21 cellular contexts compared by ENCODE assay signal in the genomic region with DNA sequence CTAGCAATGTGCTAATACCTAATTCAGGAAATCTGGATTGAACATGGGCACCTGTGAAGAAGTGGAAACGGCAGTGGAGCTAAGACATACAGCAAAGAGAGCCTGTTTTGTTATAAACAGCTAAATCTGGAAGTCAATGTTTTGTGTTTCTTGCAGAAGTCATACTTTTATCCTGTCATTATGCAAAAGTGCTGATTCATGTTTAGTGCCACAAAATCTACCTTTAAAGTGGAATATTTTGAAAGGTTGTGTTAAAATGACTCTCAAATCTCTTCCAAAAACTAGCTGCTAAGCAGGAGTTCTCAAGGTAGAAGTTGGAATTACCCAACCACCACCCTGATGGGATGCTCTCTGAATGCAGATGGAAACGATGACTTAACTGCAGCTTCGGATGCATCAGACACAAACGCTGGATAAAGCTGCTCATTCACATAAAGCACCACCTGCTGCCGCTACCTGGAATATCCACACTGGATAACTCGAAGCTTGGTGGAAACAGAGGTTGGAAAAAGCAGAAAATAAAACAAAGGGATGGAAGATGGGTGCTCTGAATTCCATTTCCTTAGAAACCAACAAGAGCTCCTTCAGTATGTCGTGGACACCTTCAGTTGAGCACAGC.
DNase-seq lines count a peak whose midpoint lies in the region; ATAC-seq and TF ChIP-seq lines count a peak whose summit lies in the region.
"Had no signal": no experiment of that assay in that cellular context is flagged by ENCODE, and none has a peak within 500 bp of the region (broad histone marks: within the 10 kb centered on the region; RNA-seq: fewer than 3 reads in every experiment).

No MANE protein-coding gene starts in this region.

- H3K27me3 ChIP-seq in neural progenitor cell = no peaks in the 10 kb centered on the region
- H3K27me3 ChIP-seq: hepatocyte had no signal

- H3K9ac ChIP-seq in neural progenitor cell = no peak overlapping the region

- H3K79me2 ChIP-seq in neural progenitor cell (ENCODE audit: low read depth) = no peaks in the 10 kb centered on the region
- H3K79me2 ChIP-seq: hepatocyte had no signal

- DNase-seq in DMS53 (lab: John Stamatoyannopoulos, UW) (peak; percentile 41), DMS53 treated with DMSO at 0.1 percent for 48 hours (lab: John Stamatoyannopoulos, UW; ENCODE audit: unreplicated experiment) (no peak), NCI-H69 (lab: John Stamatoyannopoulos, UW) (peak; percentile 25), fibroblast of mammary gland (ENCODE audit: low read depth) (no peak), neural progenitor cell (ENCODE audit: low spot score) (peak; percentile 25)
- DNase-seq in stimulated activated CD4-positive, alpha-beta T cell treated with anti-CD3 and anti-CD28 coated beads, Interleukin-2, amount 100 ng/mL, for 24 hours = no peak
- no peak for DNase-seq in activated naive CD8-positive, alpha-beta T cell treated with anti-CD3 and anti-CD28 coated beads, Interleukin-2, amount 50 U/mL, for 24 hours
- DNase-seq in stimulated activated CD4-positive, alpha-beta T cell treated with anti-CD3 and anti-CD28 coated beads, Interleukin-4, amount 100 ng/mL, for 1 hour = no peak
- DNase-seq: 8988T; activated CD8-positive, alpha-beta T cell treated with anti-CD3 and anti-CD28 coated beads, Interleukin-2, amount 10 ng/mL, durations not matched to agents 7 days and 5 days; activated T-cell treated with anti-CD3 and anti-CD28 coated beads, Interleukin-2, amount 50 U/mL, for 4 hours; BE2C; GDM1; kidney glomerular epithelial cell; NCI-H2029; NCI-H524; retina had no signal

- H3K9me3 Mint-ChIP-seq in neural progenitor cell = no peaks in the 10 kb centered on the region
- H3K9me3 Mint-ChIP-seq in activated naive CD8-positive, alpha-beta T cell treated with anti-CD3 and anti-CD28 coated beads, Interleukin-2, amount 50 U/mL, for 24 hours = no peaks in the 10 kb centered on the region
- H3K9me3 Mint-ChIP-seq: activated naive CD4-positive, alpha-beta T cell treated with anti-CD3 and anti-CD28 coated beads, Interleukin-2, amount 50 U/mL, for 24 hours; activated T-cell treated with anti-CD3 and anti-CD28 coated beads, Interleukin-2, amount 50 U/mL, for 4 hours had no signal

- no peak overlapping the region for H3K27ac Mint-ChIP-seq in neural progenitor cell
- no peak overlapping the region for H3K27ac Mint-ChIP-seq in activated naive CD8-positive, alpha-beta T cell treated with anti-CD3 and anti-CD28 coated beads, Interleukin-2, amount 50 U/mL, for 24 hours
- H3K27ac Mint-ChIP-seq: activated CD8-positive, alpha-beta T cell treated with anti-CD3 and anti-CD28 coated beads, Interleukin-2, amount 10 ng/mL, durations not matched to agents 7 days and 5 days; activated naive CD4-positive, alpha-beta T cell treated with anti-CD3 and anti-CD28 coated beads, Interleukin-2, amount 50 U/mL, for 24 hours had no signal

- H3K27me3 Mint-ChIP-seq in neural progenitor cell (ENCODE audit: insufficient read depth, low read depth) = peaks cover 10% of the 10 kb centered on the region
- peaks cover 57% of the 10 kb centered on the region for H3K27me3 Mint-ChIP-seq in activated naive CD8-positive, alpha-beta T cell treated with anti-CD3 and anti-CD28 coated beads, Interleukin-2, amount 50 U/mL, for 24 hours

- peak; percentile 19 for TF ChIP-seq CTCF in fibroblast of mammary gland (conservative IDR thresholded peaks at IDR 0.05; ENCODE audit: control insufficient read depth, insufficient read depth, low read depth, low read length)
- peak; percentile 20 for TF ChIP-seq CTCF in neural progenitor cell (IDR thresholded peaks at IDR 0.05)

- H3K4me2 ChIP-seq in neural progenitor cell = no peak overlapping the region
- H3K4me2 ChIP-seq: hepatocyte had no signal

- H2AFZ ChIP-seq in neural progenitor cell (replicated peaks) = no peak overlapping the region
- H2AFZ ChIP-seq: hepatocyte had no signal

- peaks cover 32% of the 10 kb centered on the region for H3K4me1 Mint-ChIP-seq in neural progenitor cell
- peaks cover 18% of the 10 kb centered on the region for H3K4me1 Mint-ChIP-seq in activated naive CD8-positive, alpha-beta T cell treated with anti-CD3 and anti-CD28 coated beads, Interleukin-2, amount 50 U/mL, for 24 hours
- H3K4me1 Mint-ChIP-seq: IgD-negative memory B cell had no signal

- H3K27ac ChIP-seq in neural progenitor cell = no peak overlapping the region
- H3K27ac ChIP-seq: hepatocyte, HL-60 had no signal

- H3K36me3 ChIP-seq in neural progenitor cell = no peaks in the 10 kb centered on the region
- H3K36me3 ChIP-seq: BE2C had no signal

- H3K36me3 Mint-ChIP-seq in neural progenitor cell = no peaks in the 10 kb centered on the region
- H3K36me3 Mint-ChIP-seq in activated naive CD8-positive, alpha-beta T cell treated with anti-CD3 and anti-CD28 coated beads, Interleukin-2, amount 50 U/mL, for 24 hours (ENCODE audit: low read depth) = no peaks in the 10 kb centered on the region
- H3K36me3 Mint-ChIP-seq: activated naive CD4-positive, alpha-beta T cell treated with anti-CD3 and anti-CD28 coated beads, Interleukin-2, amount 50 U/mL, for 24 hours; IgD-negative memory B cell had no signal

- no peak for ATAC-seq in activated naive CD8-positive, alpha-beta T cell treated with anti-CD3 and anti-CD28 coated beads, Interleukin-2, amount 50 U/mL, for 24 hours
- ATAC-seq: activated CD8-positive, alpha-beta T cell treated with anti-CD3 and anti-CD28 coated beads, Interleukin-2, amount 10 ng/mL, durations not matched to agents 7 days and 5 days; activated T-cell treated with anti-CD3 and anti-CD28 coated beads, Interleukin-2, amount 50 U/mL, for 4 hours had no signal

- H3K9me3 ChIP-seq in neural progenitor cell (ENCODE audit: low read depth) = no peaks in the 10 kb centered on the region
- H3K9me3 ChIP-seq: BE2C had no signal

- H4K20me1 ChIP-seq in neural progenitor cell (ENCODE audit: low read depth) = no peaks in the 10 kb centered on the region

- H3F3A ChIP-seq in neural progenitor cell (ENCODE audit: low read depth) = no peaks in the 10 kb centered on the region

- no peak overlapping the region for H3K4me3 Mint-ChIP-seq in neural progenitor cell
- H3K4me3 Mint-ChIP-seq in activated naive CD8-positive, alpha-beta T cell treated with anti-CD3 and anti-CD28 coated beads, Interleukin-2, amount 50 U/mL, for 24 hours = no peak overlapping the region
- H3K4me3 Mint-ChIP-seq: activated CD8-positive, alpha-beta T cell treated with anti-CD3 and anti-CD28 coated beads, Interleukin-2, amount 10 ng/mL, durations not matched to agents 7 days and 5 days; activated naive CD4-positive, alpha-beta T cell treated with anti-CD3 and anti-CD28 coated beads, Interleukin-2, amount 50 U/mL, for 24 hours; activated T-cell treated with anti-CD3 and anti-CD28 coated beads, Interleukin-2, amount 50 U/mL, for 4 hours; IgD-negative memory B cell had no signal

- peaks cover 19% of the 10 kb centered on the region for H3K4me1 ChIP-seq in neural progenitor cell
- H3K4me1 ChIP-seq: BE2C had no signal

- H3K4me3 ChIP-seq in fibroblast of mammary gland (ENCODE audit: control insufficient read depth, low read depth, low read length) (no peak overlapping the region), neural progenitor cell (no peak overlapping the region)
- H3K4me3 ChIP-seq: hepatocyte had no signal

Comparison
In these comparisons a context has a peak if more than half of its experiments do, and no peak if none do; other contexts are left out.
1. DNase-seq: peak in DMS53 (single experiment), NCI-H69 (single experiment) and neural progenitor cell (single experiment); none in DMS53 treated with DMSO at 0.1 percent for 48 hours (single experiment), fibroblast of mammary gland (single experiment), stimulated activated CD4-positive, alpha-beta T cell treated with anti-CD3 and anti-CD28 coated beads, Interleukin-2, amount 100 ng/mL, for 24 hours (0 of 2), activated naive CD8-positive, alpha-beta T cell treated with anti-CD3 and anti-CD28 coated beads, Interleukin-2, amount 50 U/mL, for 24 hours (single experiment) and stimulated activated CD4-positive, alpha-beta T cell treated with anti-CD3 and anti-CD28 coated beads, Interleukin-4, amount 100 ng/mL, for 1 hour (single experiment).